Comparison of ENCODE assay signal across 17 cellular contexts in the genomic region with DNA sequence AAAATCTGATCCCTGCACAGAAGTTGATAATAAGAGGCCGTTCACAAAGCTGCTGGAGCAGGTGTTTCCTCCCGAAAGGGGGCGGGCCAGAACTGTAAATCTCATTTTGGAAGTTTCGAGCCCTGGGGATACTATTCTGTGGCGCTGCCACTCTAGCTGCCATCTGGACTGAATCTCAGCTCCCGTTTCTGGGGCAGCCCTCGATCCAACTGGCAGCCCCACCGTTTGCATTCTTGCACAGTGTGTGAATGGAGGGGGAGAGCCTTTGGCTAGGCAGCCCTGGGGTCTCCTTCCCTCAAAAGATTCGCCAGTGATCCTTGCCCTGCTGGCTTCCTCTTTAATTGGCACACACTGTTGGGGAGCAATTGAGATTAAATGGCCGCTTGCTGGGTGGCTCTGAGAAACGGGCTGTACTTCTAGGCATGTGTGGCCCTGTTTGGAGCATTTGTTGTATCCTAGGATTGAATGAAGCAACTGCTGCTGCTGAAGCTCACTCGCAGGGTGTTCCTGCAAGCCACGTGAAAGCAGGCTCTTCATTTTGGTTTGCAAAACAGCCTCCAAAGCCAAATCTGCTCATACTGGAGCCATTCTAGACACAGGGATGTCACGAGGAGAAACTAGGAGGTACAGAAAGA. TPM values are rescaled to one million over a fixed set of nuclear protein-coding genes. Genes with fewer than 3 reads are reported as not detected.
DNase-seq lines count a peak whose midpoint lies in the region; ATAC-seq lines count a peak whose summit lies in the region.
"Had no signal": no experiment of that assay in that cellular context is flagged by ENCODE, and none has a peak within 500 bp of the region (broad histone marks: within the 10 kb centered on the region; RNA-seq: fewer than 3 reads in every experiment).

No MANE protein-coding gene starts in this region.

- DNase-seq in NCI-H1694 treated with DMSO at 0.1 percent for 48 hours (lab: John Stamatoyannopoulos, UW) (peak; percentile 0), NCI-H1694 (lab: John Stamatoyannopoulos, UW) (no peak), LHCN-M2 (ENCODE audit: low read depth) (peak; percentile 13), cerebellum (ENCODE audit: low spot score) (peak; percentile 25), nucleus accumbens (lab: John Stamatoyannopoulos, UW) (peak in 31 of 56 donors; percentile 4 to 64 (median 22)), HPDE6-E6E7 (ENCODE audit: extremely low spot score) (no peak), NCI-H146 treated with DMSO at 0.1 percent for 48 hours (lab: John Stamatoyannopoulos, UW; ENCODE audit: unreplicated experiment) (no peak)
- DNase-seq: activated CD4-positive, alpha-beta T cell treated with anti-CD3 and anti-CD28 coated beads for 4 hours; activated gamma-delta T cell treated with Interleukin-2 at 50 U/mL for 16 hours; DMS79 treated with DMSO at 0.1 percent for 48 hours; foreskin fibroblast; NCI-H2029; stimulated activated CD4-positive, alpha-beta T cell treated with anti-CD3 and anti-CD28 coated beads, Interleukin-4, amount 100 ng/mL, for 24 hours had no signal

- no peak for ATAC-seq in HG03521 (IDR thresholded peaks at IDR 0.05; ENCODE audit: unreplicated experiment)
- ATAC-seq: A549 had no signal

RNA-seq across cellular contexts. Expression of a gene that starts 57.2 kb away (rescaled TPM):
- total RNA-seq in LHCN-M2 (2014; rRNA removed) (not detected in 2 replicates), cerebellum (not detected)
- polyA plus RNA-seq in LHCN-M2 (2012), result not detected
- total RNA-seq: lower leg skin, pulmonary artery endothelial cell had no signal
- polyA plus RNA-seq: A549 had no signal

Comparison
In these comparisons a context has a peak if more than half of its experiments do, and no peak if none do; other contexts are left out.
1. DNase-seq: peak in NCI-H1694 treated with DMSO at 0.1 percent for 48 hours (single experiment), LHCN-M2 (single experiment), cerebellum (single experiment) and nucleus accumbens (31 of 56); none in NCI-H1694 (single experiment), HPDE6-E6E7 (single experiment) and NCI-H146 treated with DMSO at 0.1 percent for 48 hours (single experiment).